ENCODE assay signal across 1 cellular context in the genomic region with DNA sequence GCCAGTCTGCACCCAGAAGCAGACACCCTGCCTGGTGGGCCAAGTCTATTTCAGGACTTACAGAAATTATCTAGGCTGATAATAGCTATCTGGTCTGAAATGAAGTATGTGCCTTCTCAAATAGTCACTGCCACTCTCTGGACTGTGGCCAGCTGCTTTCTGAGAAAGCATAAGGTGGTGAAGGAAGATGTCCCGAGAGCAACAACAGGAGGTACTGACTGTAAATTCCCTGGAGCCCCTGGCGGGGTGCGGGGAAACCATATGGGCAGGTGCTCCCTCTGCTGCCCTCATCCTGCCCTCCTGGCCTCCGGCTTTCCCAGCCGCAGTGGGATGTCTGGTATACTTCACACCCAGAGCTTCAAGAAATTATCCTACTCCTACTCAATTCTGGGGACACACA.
TF ChIP-seq lines count a peak whose summit lies in the region.

No MANE protein-coding gene starts in this region.

TF ChIP-seq in H1, 55 proteins besides CTCF, POLR2A, EP300 and RAD21:
- TF ChIP-seq, protein P1, sequence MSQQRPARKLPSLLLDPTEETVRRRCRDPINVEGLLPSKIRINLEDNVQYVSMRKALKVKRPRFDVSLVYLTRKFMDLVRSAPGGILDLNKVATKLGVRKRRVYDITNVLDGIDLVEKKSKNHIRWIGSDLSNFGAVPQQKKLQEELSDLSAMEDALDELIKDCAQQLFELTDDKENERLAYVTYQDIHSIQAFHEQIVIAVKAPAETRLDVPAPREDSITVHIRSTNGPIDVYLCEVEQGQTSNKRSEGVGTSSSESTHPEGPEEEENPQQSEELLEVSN (IDR thresholded peaks at IDR 0.05), result no peak
- TF ChIP-seq POLR2AphosphoS5 (IDR thresholded peaks at IDR 0.05; ENCODE audit: low read depth, low read length) (no peak), TCF12 (IDR thresholded peaks at IDR 0.05; ENCODE audit: low read depth, low read length) (no peak)
